In the genomic region with DNA sequence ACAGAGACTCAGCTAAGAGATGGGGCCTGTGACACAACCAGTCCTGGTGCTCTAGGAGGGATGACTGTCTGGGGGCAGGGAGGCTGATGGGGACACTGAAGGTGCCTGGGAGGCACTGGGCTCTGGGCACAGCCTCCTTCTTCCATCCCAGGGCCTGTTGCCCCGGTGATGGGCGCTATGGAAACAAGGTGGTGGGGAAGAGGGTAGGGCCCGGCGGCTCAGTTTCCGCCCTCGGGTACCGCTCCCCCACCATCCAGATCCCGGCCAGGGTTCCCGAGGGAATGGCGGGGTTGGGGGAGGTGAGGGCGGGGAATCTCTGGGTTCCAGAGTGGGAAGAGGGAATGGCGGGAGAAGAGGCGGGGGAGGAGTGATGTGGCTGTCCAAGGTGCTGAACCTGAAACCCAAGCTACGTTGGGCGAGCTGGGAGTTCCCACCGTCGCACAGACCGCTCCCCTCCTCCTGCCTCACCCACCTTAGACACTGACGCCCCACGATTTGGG, we compare ENCODE assay signal across 1 cellular context.
TF ChIP-seq lines count a peak whose summit lies in the region.

No MANE protein-coding gene starts in this region.

TF ChIP-seq in WTC11, 78 proteins besides CTCF, POLR2A, EP300 and RAD21 (continued from another document):
- TF ChIP-seq NFYB (CRISPR knock-in tag; conservative IDR thresholded peaks at IDR 0.05; ENCODE audit: low read depth) = 0 out of 2 replicates have a peak, but pooled peaks have one; percentile 29
- TF ChIP-seq, protein P1, sequence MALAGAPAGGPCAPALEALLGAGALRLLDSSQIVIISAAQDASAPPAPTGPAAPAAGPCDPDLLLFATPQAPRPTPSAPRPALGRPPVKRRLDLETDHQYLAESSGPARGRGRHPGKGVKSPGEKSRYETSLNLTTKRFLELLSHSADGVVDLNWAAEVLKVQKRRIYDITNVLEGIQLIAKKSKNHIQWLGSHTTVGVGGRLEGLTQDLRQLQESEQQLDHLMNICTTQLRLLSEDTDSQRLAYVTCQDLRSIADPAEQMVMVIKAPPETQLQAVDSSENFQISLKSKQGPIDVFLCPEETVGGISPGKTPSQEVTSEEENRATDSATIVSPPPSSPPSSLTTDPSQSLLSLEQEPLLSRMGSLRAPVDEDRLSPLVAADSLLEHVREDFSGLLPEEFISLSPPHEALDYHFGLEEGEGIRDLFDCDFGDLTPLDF (CRISPR knock-in tag; IDR thresholded peaks at IDR 0.05) = no peak
- peak; percentile 84; the same call in 1 of the 2 replicates for TF ChIP-seq FOXK1 (CRISPR knock-in tag; IDR thresholded peaks at IDR 0.05)
- TF ChIP-seq ZNF232 (CRISPR knock-in tag; IDR thresholded peaks at IDR 0.05) = peak; percentile 89
- TF ChIP-seq, protein P2, sequence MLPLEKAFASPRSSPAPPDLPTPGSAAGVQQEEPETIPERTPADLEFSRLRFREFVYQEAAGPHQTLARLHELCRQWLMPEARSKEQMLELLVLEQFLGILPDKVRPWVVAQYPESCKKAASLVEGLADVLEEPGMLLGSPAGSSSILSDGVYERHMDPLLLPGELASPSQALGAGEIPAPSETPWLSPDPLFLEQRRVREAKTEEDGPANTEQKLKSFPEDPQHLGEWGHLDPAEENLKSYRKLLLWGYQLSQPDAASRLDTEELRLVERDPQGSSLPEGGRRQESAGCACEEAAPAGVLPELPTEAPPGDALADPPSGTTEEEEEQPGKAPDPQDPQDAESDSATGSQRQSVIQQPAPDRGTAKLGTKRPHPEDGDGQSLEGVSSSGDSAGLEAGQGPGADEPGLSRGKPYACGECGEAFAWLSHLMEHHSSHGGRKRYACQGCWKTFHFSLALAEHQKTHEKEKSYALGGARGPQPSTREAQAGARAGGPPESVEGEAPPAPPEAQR (CRISPR knock-in tag; IDR thresholded peaks at IDR 0.05) = no peak
- TF ChIP-seq IRF2 (CRISPR knock-in tag; IDR thresholded peaks at IDR 0.05; ENCODE audit: borderline replicate concordance, low read depth) = no peak
- TF ChIP-seq PRRX2 (CRISPR knock-in tag; IDR thresholded peaks at IDR 0.05) = no peak
- no peak for TF ChIP-seq RORB (CRISPR knock-in tag; IDR thresholded peaks at IDR 0.05)
- TF ChIP-seq SMAD3 (CRISPR knock-in tag; IDR thresholded peaks at IDR 0.05; ENCODE audit: borderline replicate concordance) = peak; percentile 73; the same call in 1 of the 2 replicates
- TF ChIP-seq ZNF219 (CRISPR knock-in tag; IDR thresholded peaks at IDR 0.05; ENCODE audit: borderline replicate concordance) = 0 out of 2 replicates have a peak, but pooled peaks have one; percentile 21
- TF ChIP-seq MYBL2 (CRISPR knock-in tag; IDR thresholded peaks at IDR 0.05) = 0 out of 2 replicates have a peak, but pooled peaks have one; percentile 68
- peak; percentile 49; the same call in 1 of the 2 replicates for TF ChIP-seq TCF7 (CRISPR knock-in tag; IDR thresholded peaks at IDR 0.05; ENCODE audit: low read depth)
- TF ChIP-seq CREB1 (CRISPR knock-in tag; IDR thresholded peaks at IDR 0.05) = 0 out of 2 replicates have a peak, but pooled peaks have one; percentile 27
- TF ChIP-seq, protein P3, sequence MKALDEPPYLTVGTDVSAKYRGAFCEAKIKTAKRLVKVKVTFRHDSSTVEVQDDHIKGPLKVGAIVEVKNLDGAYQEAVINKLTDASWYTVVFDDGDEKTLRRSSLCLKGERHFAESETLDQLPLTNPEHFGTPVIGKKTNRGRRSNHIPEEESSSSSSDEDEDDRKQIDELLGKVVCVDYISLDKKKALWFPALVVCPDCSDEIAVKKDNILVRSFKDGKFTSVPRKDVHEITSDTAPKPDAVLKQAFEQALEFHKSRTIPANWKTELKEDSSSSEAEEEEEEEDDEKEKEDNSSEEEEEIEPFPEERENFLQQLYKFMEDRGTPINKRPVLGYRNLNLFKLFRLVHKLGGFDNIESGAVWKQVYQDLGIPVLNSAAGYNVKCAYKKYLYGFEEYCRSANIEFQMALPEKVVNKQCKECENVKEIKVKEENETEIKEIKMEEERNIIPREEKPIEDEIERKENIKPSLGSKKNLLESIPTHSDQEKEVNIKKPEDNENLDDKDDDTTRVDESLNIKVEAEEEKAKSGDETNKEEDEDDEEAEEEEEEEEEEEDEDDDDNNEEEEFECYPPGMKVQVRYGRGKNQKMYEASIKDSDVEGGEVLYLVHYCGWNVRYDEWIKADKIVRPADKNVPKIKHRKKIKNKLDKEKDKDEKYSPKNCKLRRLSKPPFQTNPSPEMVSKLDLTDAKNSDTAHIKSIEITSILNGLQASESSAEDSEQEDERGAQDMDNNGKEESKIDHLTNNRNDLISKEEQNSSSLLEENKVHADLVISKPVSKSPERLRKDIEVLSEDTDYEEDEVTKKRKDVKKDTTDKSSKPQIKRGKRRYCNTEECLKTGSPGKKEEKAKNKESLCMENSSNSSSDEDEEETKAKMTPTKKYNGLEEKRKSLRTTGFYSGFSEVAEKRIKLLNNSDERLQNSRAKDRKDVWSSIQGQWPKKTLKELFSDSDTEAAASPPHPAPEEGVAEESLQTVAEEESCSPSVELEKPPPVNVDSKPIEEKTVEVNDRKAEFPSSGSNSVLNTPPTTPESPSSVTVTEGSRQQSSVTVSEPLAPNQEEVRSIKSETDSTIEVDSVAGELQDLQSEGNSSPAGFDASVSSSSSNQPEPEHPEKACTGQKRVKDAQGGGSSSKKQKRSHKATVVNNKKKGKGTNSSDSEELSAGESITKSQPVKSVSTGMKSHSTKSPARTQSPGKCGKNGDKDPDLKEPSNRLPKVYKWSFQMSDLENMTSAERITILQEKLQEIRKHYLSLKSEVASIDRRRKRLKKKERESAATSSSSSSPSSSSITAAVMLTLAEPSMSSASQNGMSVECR (CRISPR knock-in tag; IDR thresholded peaks at IDR 0.05; ENCODE audit: borderline replicate concordance) = peak; percentile 71; the same call in 1 of the 2 replicates
- peak; percentile 96 for TF ChIP-seq NFE2L1 (CRISPR knock-in tag; IDR thresholded peaks at IDR 0.05)
- TF ChIP-seq, protein P4, sequence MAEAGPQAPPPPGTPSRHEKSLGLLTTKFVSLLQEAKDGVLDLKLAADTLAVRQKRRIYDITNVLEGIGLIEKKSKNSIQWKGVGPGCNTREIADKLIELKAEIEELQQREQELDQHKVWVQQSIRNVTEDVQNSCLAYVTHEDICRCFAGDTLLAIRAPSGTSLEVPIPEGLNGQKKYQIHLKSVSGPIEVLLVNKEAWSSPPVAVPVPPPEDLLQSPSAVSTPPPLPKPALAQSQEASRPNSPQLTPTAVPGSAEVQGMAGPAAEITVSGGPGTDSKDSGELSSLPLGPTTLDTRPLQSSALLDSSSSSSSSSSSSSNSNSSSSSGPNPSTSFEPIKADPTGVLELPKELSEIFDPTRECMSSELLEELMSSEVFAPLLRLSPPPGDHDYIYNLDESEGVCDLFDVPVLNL (CRISPR knock-in tag; IDR thresholded peaks at IDR 0.05; ENCODE audit: borderline replicate concordance, low read depth) = peak; percentile 73
- peak; percentile 73 for TF ChIP-seq FOXP1 (CRISPR knock-in tag; IDR thresholded peaks at IDR 0.05; ENCODE audit: borderline replicate concordance)
- TF ChIP-seq, protein P5, sequence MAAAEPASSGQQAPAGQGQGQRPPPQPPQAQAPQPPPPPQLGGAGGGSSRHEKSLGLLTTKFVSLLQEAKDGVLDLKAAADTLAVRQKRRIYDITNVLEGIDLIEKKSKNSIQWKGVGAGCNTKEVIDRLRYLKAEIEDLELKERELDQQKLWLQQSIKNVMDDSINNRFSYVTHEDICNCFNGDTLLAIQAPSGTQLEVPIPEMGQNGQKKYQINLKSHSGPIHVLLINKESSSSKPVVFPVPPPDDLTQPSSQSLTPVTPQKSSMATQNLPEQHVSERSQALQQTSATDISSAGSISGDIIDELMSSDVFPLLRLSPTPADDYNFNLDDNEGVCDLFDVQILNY (CRISPR knock-in tag; IDR thresholded peaks at IDR 0.05) = peak; percentile 42; the same call in 1 of the 2 replicates
- no peak for TF ChIP-seq OVOL2 (CRISPR knock-in tag; IDR thresholded peaks at IDR 0.05; ENCODE audit: borderline replicate concordance)
- TF ChIP-seq SOX15 (CRISPR knock-in tag; IDR thresholded peaks at IDR 0.05) = no peak
- no peak for TF ChIP-seq ETV6 (CRISPR knock-in tag; IDR thresholded peaks at IDR 0.05)
- TF ChIP-seq, protein P6, sequence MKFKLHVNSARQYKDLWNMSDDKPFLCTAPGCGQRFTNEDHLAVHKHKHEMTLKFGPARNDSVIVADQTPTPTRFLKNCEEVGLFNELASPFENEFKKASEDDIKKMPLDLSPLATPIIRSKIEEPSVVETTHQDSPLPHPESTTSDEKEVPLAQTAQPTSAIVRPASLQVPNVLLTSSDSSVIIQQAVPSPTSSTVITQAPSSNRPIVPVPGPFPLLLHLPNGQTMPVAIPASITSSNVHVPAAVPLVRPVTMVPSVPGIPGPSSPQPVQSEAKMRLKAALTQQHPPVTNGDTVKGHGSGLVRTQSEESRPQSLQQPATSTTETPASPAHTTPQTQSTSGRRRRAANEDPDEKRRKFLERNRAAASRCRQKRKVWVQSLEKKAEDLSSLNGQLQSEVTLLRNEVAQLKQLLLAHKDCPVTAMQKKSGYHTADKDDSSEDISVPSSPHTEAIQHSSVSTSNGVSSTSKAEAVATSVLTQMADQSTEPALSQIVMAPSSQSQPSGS (CRISPR knock-in tag; IDR thresholded peaks at IDR 0.05; ENCODE audit: borderline replicate concordance, low read depth) = no peak
- TF ChIP-seq, protein P7, sequence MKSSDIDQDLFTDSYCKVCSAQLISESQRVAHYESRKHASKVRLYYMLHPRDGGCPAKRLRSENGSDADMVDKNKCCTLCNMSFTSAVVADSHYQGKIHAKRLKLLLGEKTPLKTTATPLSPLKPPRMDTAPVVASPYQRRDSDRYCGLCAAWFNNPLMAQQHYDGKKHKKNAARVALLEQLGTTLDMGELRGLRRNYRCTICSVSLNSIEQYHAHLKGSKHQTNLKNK (CRISPR knock-in tag; IDR thresholded peaks at IDR 0.05) = no peak
- TF ChIP-seq FOXJ3 (CRISPR knock-in tag; IDR thresholded peaks at IDR 0.05; ENCODE audit: borderline replicate concordance) = no peak
- TF ChIP-seq ZNF423 (CRISPR knock-in tag; IDR thresholded peaks at IDR 0.05) = no peak
- TF ChIP-seq, protein P8, sequence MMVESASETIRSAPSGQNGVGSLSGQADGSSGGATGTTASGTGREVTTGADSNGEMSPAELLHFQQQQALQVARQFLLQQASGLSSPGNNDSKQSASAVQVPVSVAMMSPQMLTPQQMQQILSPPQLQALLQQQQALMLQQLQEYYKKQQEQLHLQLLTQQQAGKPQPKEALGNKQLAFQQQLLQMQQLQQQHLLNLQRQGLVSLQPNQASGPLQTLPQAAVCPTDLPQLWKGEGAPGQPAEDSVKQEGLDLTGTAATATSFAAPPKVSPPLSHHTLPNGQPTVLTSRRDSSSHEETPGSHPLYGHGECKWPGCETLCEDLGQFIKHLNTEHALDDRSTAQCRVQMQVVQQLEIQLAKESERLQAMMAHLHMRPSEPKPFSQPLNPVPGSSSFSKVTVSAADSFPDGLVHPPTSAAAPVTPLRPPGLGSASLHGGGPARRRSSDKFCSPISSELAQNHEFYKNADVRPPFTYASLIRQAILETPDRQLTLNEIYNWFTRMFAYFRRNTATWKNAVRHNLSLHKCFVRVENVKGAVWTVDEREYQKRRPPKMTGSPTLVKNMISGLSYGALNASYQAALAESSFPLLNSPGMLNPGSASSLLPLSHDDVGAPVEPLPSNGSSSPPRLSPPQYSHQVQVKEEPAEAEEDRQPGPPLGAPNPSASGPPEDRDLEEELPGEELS (CRISPR knock-in tag; IDR thresholded peaks at IDR 0.05) = peak; percentile 77; the same call in 1 of the 2 replicates
- TF ChIP-seq, protein P9, sequence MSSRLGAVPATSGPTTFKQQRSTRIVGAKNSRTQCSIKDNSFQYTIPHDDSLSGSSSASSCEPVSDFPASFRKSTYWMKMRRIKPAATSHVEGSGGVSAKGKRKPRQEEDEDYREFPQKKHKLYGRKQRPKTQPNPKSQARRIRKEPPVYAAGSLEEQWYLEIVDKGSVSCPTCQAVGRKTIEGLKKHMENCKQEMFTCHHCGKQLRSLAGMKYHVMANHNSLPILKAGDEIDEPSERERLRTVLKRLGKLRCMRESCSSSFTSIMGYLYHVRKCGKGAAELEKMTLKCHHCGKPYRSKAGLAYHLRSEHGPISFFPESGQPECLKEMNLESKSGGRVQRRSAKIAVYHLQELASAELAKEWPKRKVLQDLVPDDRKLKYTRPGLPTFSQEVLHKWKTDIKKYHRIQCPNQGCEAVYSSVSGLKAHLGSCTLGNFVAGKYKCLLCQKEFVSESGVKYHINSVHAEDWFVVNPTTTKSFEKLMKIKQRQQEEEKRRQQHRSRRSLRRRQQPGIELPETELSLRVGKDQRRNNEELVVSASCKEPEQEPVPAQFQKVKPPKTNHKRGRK (CRISPR knock-in tag; IDR thresholded peaks at IDR 0.05; ENCODE audit: borderline replicate concordance) = no peak
- no peak for TF ChIP-seq ATF1 (CRISPR knock-in tag; IDR thresholded peaks at IDR 0.05)
